Comparison of ENCODE assay signal across 22 cellular contexts in the genomic region with DNA sequence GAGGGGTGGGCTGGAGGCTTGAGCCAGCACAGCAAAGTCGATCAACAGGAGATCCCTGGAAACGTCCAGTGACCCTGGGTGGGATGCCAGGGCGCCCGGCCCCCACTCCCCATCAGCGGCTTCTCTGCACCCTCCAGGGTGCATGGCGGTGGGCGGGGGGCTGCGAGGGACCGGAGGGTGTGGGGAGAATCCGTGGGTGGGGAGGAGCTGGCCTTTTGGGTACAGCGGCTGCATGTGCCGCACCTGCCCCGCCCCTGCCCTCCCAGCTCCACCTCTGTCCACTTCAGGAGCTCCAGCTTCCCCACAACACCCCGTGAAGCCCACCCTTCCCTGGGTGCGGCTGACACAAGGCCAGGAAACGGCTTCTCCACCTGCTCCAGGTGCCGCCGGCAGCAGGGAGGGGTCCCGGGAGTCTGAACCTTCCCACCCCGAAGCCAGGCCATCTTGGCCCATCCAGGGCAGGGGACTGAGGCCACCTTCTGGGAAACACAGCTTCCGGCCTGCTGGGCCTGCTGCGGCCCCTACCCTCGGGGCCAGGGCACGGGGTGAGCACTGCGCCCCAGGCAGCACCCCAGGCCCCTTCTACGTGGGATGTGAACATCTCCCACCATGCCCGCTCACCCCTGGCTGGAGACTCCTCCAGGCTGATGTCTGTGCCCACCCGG. TPM values are rescaled to one million over a fixed set of nuclear protein-coding genes. Genes with fewer than 3 reads are reported as not detected.
DNase-seq lines count a peak whose midpoint lies in the region; FAIRE-seq and TF ChIP-seq lines count a peak whose summit lies in the region.
"Had no signal": no experiment of that assay in that cellular context is flagged by ENCODE, and none has a peak within 500 bp of the region (broad histone marks: within the 10 kb centered on the region; RNA-seq: fewer than 3 reads in every experiment).

No MANE protein-coding gene starts in this region.

- H4K20me1 ChIP-seq in DOHH2 (ENCODE audit: control insufficient read depth, insufficient read depth, low read depth, low read length), result no peaks in the 10 kb centered on the region
- no peaks in the 10 kb centered on the region for H4K20me1 ChIP-seq in PC-9 (ENCODE audit: insufficient read depth)

- no peak for DNase-seq in LNCaP clone FGC (ENCODE audit: low read depth)
- DNase-seq in kidney, result peak; percentile 69
- DNase-seq in posterior vena cava (ENCODE audit: low spot score), result peak; percentile 54
- no peak for DNase-seq in brain microvascular endothelial cell
- no peak for DNase-seq in PC-9
- DNase-seq in DMS114 treated with DMSO at 0.1 percent for 48 hours (lab: John Stamatoyannopoulos, UW; ENCODE audit: unreplicated experiment), result no peak
- DNase-seq: BE2C; CD4-positive, alpha-beta memory T cell; DMS79 treated with DMSO at 0.1 percent for 48 hours; GDM1; KBM-7; MG63; NCI-H1092; NCI-H146; NCI-H2081 treated with DMSO at 0.1 percent for 48 hours; NCI-H510A; NCI-H82; Right ventricle myocardium superior had no signal

- H3K9me2 ChIP-seq in DOHH2 (replicated peaks; ENCODE audit: control insufficient read depth, low read length) (no peaks in the 10 kb centered on the region), PC-9 (ENCODE audit: insufficient read depth) (no peaks in the 10 kb centered on the region)

- H3F3A ChIP-seq in DOHH2 (ENCODE audit: control insufficient read depth, insufficient read depth) (peaks cover 23% of the 10 kb centered on the region), PC-9 (ENCODE audit: insufficient read depth, low read depth) (no peaks in the 10 kb centered on the region; the same call in none of the 2 replicates)

- in situ Hi-C loops in brain microvascular endothelial cell (cut with HindIII; ENCODE audit: low pct_ligation_motif_present, low sequenced_read_pairs), result no loop called here

- H3K9ac ChIP-seq in kidney (ENCODE audit: low read length in 2 of 2), result no peak overlapping the region

- TF ChIP-seq CTCF in DOHH2 (IDR thresholded peaks at IDR 0.05; ENCODE audit: low read depth, low read length, poor library complexity, severe bottlenecking) (no peak), LNCaP clone FGC (IDR thresholded peaks at IDR 0.05; ENCODE audit: control insufficient read depth, extremely low read depth, insufficient read depth) (no peak), kidney (IDR thresholded peaks at IDR 0.05; ENCODE audit: borderline replicate concordance, extremely low read depth, insufficient read depth) (no peak), brain microvascular endothelial cell (IDR thresholded peaks at IDR 0.05; ENCODE audit: low read depth, low read length, missing control alignments) (no peak), PC-9 (conservative IDR thresholded peaks at IDR 0.05) (no peak)

- H3K9me3 ChIP-seq in DOHH2 (ENCODE audit: control insufficient read depth, insufficient read depth, low read length) (no peaks in the 10 kb centered on the region), kidney (ENCODE audit: control insufficient read depth in 1 of 2, low read length in 2 of 2) (no peaks in the 10 kb centered on the region), PC-9 (ENCODE audit: insufficient read depth, low read depth) (no peaks in the 10 kb centered on the region)
- H3K9me3 ChIP-seq: BE2C, MG63 had no signal

- H3K36me3 ChIP-seq in DOHH2 (ENCODE audit: control insufficient read depth, low read length) (no peaks in the 10 kb centered on the region), kidney (ENCODE audit: control insufficient read depth in 1 of 2, insufficient read depth in 2 of 2, low read length in 2 of 2) (no peaks in the 10 kb centered on the region), brain microvascular endothelial cell (replicated peaks) (no peaks in the 10 kb centered on the region), PC-9 (ENCODE audit: low read depth) (no peaks in the 10 kb centered on the region)
- H3K36me3 ChIP-seq: MG63 had no signal

- H3K27me3 ChIP-seq in DOHH2 (ENCODE audit: control insufficient read depth, low read length) (no peaks in the 10 kb centered on the region), brain microvascular endothelial cell (replicated peaks) (peaks cover 56% of the 10 kb centered on the region), PC-9 (ENCODE audit: insufficient read depth, low read depth) (no peaks in the 10 kb centered on the region)
- H3K27me3 ChIP-seq: BE2C had no signal

- H3K79me2 ChIP-seq in DOHH2 (ENCODE audit: control insufficient read depth, low read length) (0 out of 2 replicates have a peak, but pooled peaks cover 2% of the 10 kb centered on the region), PC-9 (ENCODE audit: low read depth) (no peaks in the 10 kb centered on the region)

- FAIRE-seq in kidney (lab: Jason Lieb, UNC), result no peak
- FAIRE-seq: D721Med, GM12878, GM18507 had no signal

- no peak overlapping the region for H2AFZ ChIP-seq in PC-9

- H3K4me2 ChIP-seq in DOHH2 (ENCODE audit: low read length) (peak overlapping the region; percentile 96), PC-9 (no peak overlapping the region)

- CTCF ChIA-PET in PC-9 (lab: Charles Lee), result no interaction called here

- BruUV-seq in PC-9 (replicated peaks; lab: Mats Ljungman, UMichigan), result no TSS peak

- POLR2A ChIA-PET in PC-9 (lab: Charles Lee; ENCODE audit: unreplicated experiment), result no interaction called here

- intact Hi-C loops in kidney (cut with DNase I) (no loop called here), posterior vena cava (cut with DNase I) (no loop called here), PC-9 (cut with micrococcal nuclease; ENCODE audit: unreplicated experiment) (no loop called here)

- H3K4me3 ChIP-seq in DOHH2 (ENCODE audit: low read length) (peak overlapping the region; percentile 76), LNCaP clone FGC (ENCODE audit: low read depth, low read length) (peak overlapping the region; percentile 48), kidney (ENCODE audit: low read length in 2 of 2) (no peak overlapping the region), brain microvascular endothelial cell (ENCODE audit: low read depth, low read length) (no peak overlapping the region), PC-9 (no peak overlapping the region)
- H3K4me3 ChIP-seq: MG63 had no signal

- H3K27ac ChIP-seq in DOHH2 (ENCODE audit: low read depth, low read length) (no peak overlapping the region), kidney (ENCODE audit: low read depth in 2 of 2, low read length in 2 of 2) (no peak overlapping the region), brain microvascular endothelial cell (no peak overlapping the region), PC-9 (no peak overlapping the region)

- H3K4me1 ChIP-seq in DOHH2 (ENCODE audit: control insufficient read depth, low read length) (peaks cover 50% of the 10 kb centered on the region), kidney (ENCODE audit: control insufficient read depth in 1 of 2, insufficient read depth in 1 of 2, low read depth in 1 of 2, low read length in 2 of 2) (peaks cover 0 to 2% of the 10 kb centered on the region in 2 donors), PC-9 (replicated peaks; ENCODE audit: insufficient read depth) (no peaks in the 10 kb centered on the region)

RNA-seq across cellular contexts. Expression of a gene that starts 34.6 kb away (rescaled TPM):
- total RNA-seq in kidney, result 10.2 TPM
- 3.9 TPM for polyA plus RNA-seq in kidney (ENCODE audit: insufficient read depth, low read depth, low replicate concordance)
- total RNA-seq in posterior vena cava, result 1 to 10 TPM; 2.5 to 5.1 TPM
- 2.2 and 3.9 TPM in 2 replicates for total RNA-seq in PC-9 (2021)

Comparison
In these comparisons a context has a peak if more than half of its experiments do, and no peak if none do; other contexts are left out.
1. H3K4me3 ChIP-seq: peak in DOHH2 (single experiment) and LNCaP clone FGC (single experiment); none in kidney (0 of 2), brain microvascular endothelial cell (single experiment) and PC-9 (single experiment).
2. DNase-seq: peak in kidney (single experiment) and posterior vena cava (single experiment); none in LNCaP clone FGC (single experiment), brain microvascular endothelial cell (single experiment), PC-9 (0 of 2) and DMS114 treated with DMSO at 0.1 percent for 48 hours (single experiment).